In genomic region chr19:47608908-47609879, GRCh38 we compare ENCODE assay signal across 8 cellular contexts. TPM values are rescaled to one million over a fixed set of nuclear protein-coding genes. Genes with fewer than 3 reads are reported as not detected.
DNase-seq lines count a peak whose midpoint lies in the region; ATAC-seq and TF ChIP-seq lines count a peak whose summit lies in the region.

TSS of gene BICRA (plus strand) at chr19:47609134. CDS start at chr19:47673575, 64,441 bp downstream.

- POLR2A ChIA-PET in naive thymus-derived CD4-positive, alpha-beta T cell (lab: Charles Lee), result interaction anchor here (0.6 to 2.7 kb wide), 16 partner anchors 8 to 165 kb away, joined by 3 to 40 read pairs (median 6); partner anchors contain the start of genes KPTN and NAPA

- ATAC-seq in GM21526 (IDR thresholded peaks at IDR 0.05; ENCODE audit: low FRiP score, unreplicated experiment), result peak; percentile 33
- ATAC-seq in activated T-helper 17 cell treated with anti-CD3 and anti-CD28 coated beads, Interleukin-2, amount 50 U/mL, for 72 hours (replicated peaks), result peak; percentile 59
- peak; percentile 82 for ATAC-seq in naive thymus-derived CD4-positive, alpha-beta T cell
- peak; percentile 78 for ATAC-seq in stimulated activated effector memory CD8-positive, alpha-beta T cell treated with anti-CD3 and anti-CD28 coated beads, Interleukin-12 subunit alpha, Interleukin-12 subunit beta, amount 100 ng/mL, for 72 hours

- TF ChIP-seq CTCF in Peyer's patch (IDR thresholded peaks at IDR 0.05) (no peak), fibroblast of mammary gland (conservative IDR thresholded peaks at IDR 0.05; ENCODE audit: control insufficient read depth, insufficient read depth, low read depth, low read length) (no peak)

- peak within 1 kb of the TSS; percentile 94 to 97 (median 96) for H3K4me3 Mint-ChIP-seq in IgD-negative memory B cell
- H3K4me3 Mint-ChIP-seq in activated T-helper 17 cell treated with anti-CD3 and anti-CD28 coated beads, Interleukin-2, amount 50 U/mL, for 72 hours, result peak within 1 kb of the TSS; percentile 80
- H3K4me3 Mint-ChIP-seq in naive thymus-derived CD4-positive, alpha-beta T cell, result peak within 1 kb of the TSS; percentile 86 to 98 (median 94)
- H3K4me3 Mint-ChIP-seq in stimulated activated effector memory CD8-positive, alpha-beta T cell treated with anti-CD3 and anti-CD28 coated beads, Interleukin-12 subunit alpha, Interleukin-12 subunit beta, amount 100 ng/mL, for 72 hours, result peak within 1 kb of the TSS; percentile 77

- CTCF ChIA-PET in naive thymus-derived CD4-positive, alpha-beta T cell (lab: Charles Lee), result interaction anchor here (0.6 to 1.5 kb wide), 7 partner anchors 9 to 173 kb away, joined by 3 to 6 read pairs (median 4); partner anchors contain the start of gene KPTN

- H3K4me3 ChIP-seq in Peyer's patch (peak within 1 kb of the TSS; percentile 71 to 100 (median 90)), fibroblast of mammary gland (ENCODE audit: control insufficient read depth, low read depth, low read length) (peak within 1 kb of the TSS; percentile 79)
- peak within 1 kb of the TSS; percentile 79 for H3K4me3 ChIP-seq in naive thymus-derived CD4-positive, alpha-beta T cell (ENCODE audit: low read length)

- H3K9me3 ChIP-seq in Peyer's patch, result no peaks in the 10 kb centered on the region
- no peaks in the 10 kb centered on the region for H3K9me3 ChIP-seq in naive thymus-derived CD4-positive, alpha-beta T cell (ENCODE audit: control insufficient read depth in 2 of 3, low read length in 3 of 3)

- peak within 1 kb of the TSS; percentile 94 to 98 (median 96) for H3K27ac ChIP-seq in Peyer's patch
- peak within 1 kb of the TSS; percentile 96 for H3K27ac ChIP-seq in naive thymus-derived CD4-positive, alpha-beta T cell (ENCODE audit: low read depth, low read length)

- H3K36me3 Mint-ChIP-seq in IgD-negative memory B cell, result peaks cover 2% of the 10 kb centered on the region
- H3K36me3 Mint-ChIP-seq in activated T-helper 17 cell treated with anti-CD3 and anti-CD28 coated beads, Interleukin-2, amount 50 U/mL, for 72 hours (ENCODE audit: low read depth), result no peaks in the 10 kb centered on the region
- H3K36me3 Mint-ChIP-seq in naive thymus-derived CD4-positive, alpha-beta T cell, result peaks cover 0 to 13% (median 3%) of the 10 kb centered on the region in 5 donors
- peaks cover 11% of the 10 kb centered on the region for H3K36me3 Mint-ChIP-seq in stimulated activated effector memory CD8-positive, alpha-beta T cell treated with anti-CD3 and anti-CD28 coated beads, Interleukin-12 subunit alpha, Interleukin-12 subunit beta, amount 100 ng/mL, for 72 hours

- H3K36me3 ChIP-seq in Peyer's patch, result no peaks in the 10 kb centered on the region
- peaks cover 0 to 16% (median 0%) of the 10 kb centered on the region in 3 experiments for H3K36me3 ChIP-seq in naive thymus-derived CD4-positive, alpha-beta T cell (ENCODE audit: control insufficient read depth in 2 of 3, insufficient read depth in 3 of 3, low read length in 3 of 3)

- intact Hi-C loops in naive thymus-derived CD4-positive, alpha-beta T cell (cut with micrococcal nuclease), result loop anchor here (1.0 to 10.0 kb wide), 12 partner anchors 9 to 1028 kb away; partner anchors contain the start of genes INAFM1 (in 2 of the 2), NAPA (in 2 of the 2), ZNF541 (in 2 of the 2) and DBP (in 1 of the 2)

- H3K4me1 ChIP-seq in Peyer's patch, result peaks cover 0 to 43% (median 14%) of the 10 kb centered on the region in 4 donors
- H3K4me1 ChIP-seq in naive thymus-derived CD4-positive, alpha-beta T cell (ENCODE audit: control insufficient read depth in 2 of 2, insufficient read depth in 2 of 2, low read length in 2 of 2), result peaks cover 16 to 22% of the 10 kb centered on the region in 2 donors

- TF ChIP-seq POLR2A in Peyer's patch (IDR thresholded peaks at IDR 0.05), result peak; percentile 16 to 37

- peak within 1 kb of the TSS; percentile 85 to 96 (median 89) for H3K27ac Mint-ChIP-seq in IgD-negative memory B cell
- H3K27ac Mint-ChIP-seq in activated T-helper 17 cell treated with anti-CD3 and anti-CD28 coated beads, Interleukin-2, amount 50 U/mL, for 72 hours, result peak within 1 kb of the TSS; percentile 87
- peak within 1 kb of the TSS; percentile 88 to 97 (median 92) for H3K27ac Mint-ChIP-seq in naive thymus-derived CD4-positive, alpha-beta T cell
- peak within 1 kb of the TSS; percentile 92 for H3K27ac Mint-ChIP-seq in stimulated activated effector memory CD8-positive, alpha-beta T cell treated with anti-CD3 and anti-CD28 coated beads, Interleukin-12 subunit alpha, Interleukin-12 subunit beta, amount 100 ng/mL, for 72 hours

- H3K27me3 ChIP-seq in Peyer's patch, result no peaks in the 10 kb centered on the region
- no peaks in the 10 kb centered on the region for H3K27me3 ChIP-seq in naive thymus-derived CD4-positive, alpha-beta T cell (ENCODE audit: control insufficient read depth in 2 of 2, insufficient read depth in 2 of 2, low read length in 2 of 2)

- peaks cover 14 to 28% (median 19%) of the 10 kb centered on the region in 3 donors for H3K4me1 Mint-ChIP-seq in IgD-negative memory B cell
- H3K4me1 Mint-ChIP-seq in activated T-helper 17 cell treated with anti-CD3 and anti-CD28 coated beads, Interleukin-2, amount 50 U/mL, for 72 hours, result peaks cover 9% of the 10 kb centered on the region
- peaks cover 20 to 44% (median 31%) of the 10 kb centered on the region in 7 donors for H3K4me1 Mint-ChIP-seq in naive thymus-derived CD4-positive, alpha-beta T cell
- peaks cover 40% of the 10 kb centered on the region for H3K4me1 Mint-ChIP-seq in stimulated activated effector memory CD8-positive, alpha-beta T cell treated with anti-CD3 and anti-CD28 coated beads, Interleukin-12 subunit alpha, Interleukin-12 subunit beta, amount 100 ng/mL, for 72 hours

- peak; percentile 68 for DNase-seq in DMS153 (lab: John Stamatoyannopoulos, UW)
- peak; percentile 72 to 90 (median 90) for DNase-seq in Peyer's patch
- DNase-seq in fibroblast of mammary gland (ENCODE audit: low read depth), result peak; percentile 69
- DNase-seq in naive thymus-derived CD4-positive, alpha-beta T cell, result peak; percentile 76 to 87 (median 81)
- peak; percentile 76 to 87 for DNase-seq in stimulated activated effector memory CD8-positive, alpha-beta T cell treated with anti-CD3 and anti-CD28 coated beads, Interleukin-12 subunit alpha, Interleukin-12 subunit beta, amount 100 ng/mL, for 72 hours (ENCODE audit: low spot score in 2 of 2)

- peaks cover 3% of the 10 kb centered on the region for H3K27me3 Mint-ChIP-seq in IgD-negative memory B cell
- no peaks in the 10 kb centered on the region for H3K27me3 Mint-ChIP-seq in activated T-helper 17 cell treated with anti-CD3 and anti-CD28 coated beads, Interleukin-2, amount 50 U/mL, for 72 hours
- no peaks in the 10 kb centered on the region for H3K27me3 Mint-ChIP-seq in naive thymus-derived CD4-positive, alpha-beta T cell

- peaks cover 0 to 4% (median 0%) of the 10 kb centered on the region in 3 donors for H3K9me3 Mint-ChIP-seq in IgD-negative memory B cell
- H3K9me3 Mint-ChIP-seq in activated T-helper 17 cell treated with anti-CD3 and anti-CD28 coated beads, Interleukin-2, amount 50 U/mL, for 72 hours, result no peaks in the 10 kb centered on the region
- H3K9me3 Mint-ChIP-seq in naive thymus-derived CD4-positive, alpha-beta T cell, result no peaks in the 10 kb centered on the region
- no peaks in the 10 kb centered on the region for H3K9me3 Mint-ChIP-seq in stimulated activated effector memory CD8-positive, alpha-beta T cell treated with anti-CD3 and anti-CD28 coated beads, Interleukin-12 subunit alpha, Interleukin-12 subunit beta, amount 100 ng/mL, for 72 hours

RNA-seq across cellular contexts. Expression of gene BICRA, which starts in this region (rescaled TPM):
- 0.71 TPM for polyA plus RNA-seq in IgD-negative memory B cell
- 10 to 100 TPM in 3 of 4 donors, 1 to 10 TPM in 1; 8.2 to 14.9 (median 13.3) TPM for total RNA-seq in Peyer's patch
- total RNA-seq in activated T-helper 17 cell treated with anti-CD3 and anti-CD28 coated beads, Interleukin-2, amount 50 U/mL, for 72 hours, result 10 to 100 TPM; 10.3 to 12.2 TPM
- total RNA-seq in naive thymus-derived CD4-positive, alpha-beta T cell, result 10 to 100 TPM; 18.6 to 36.6 (median 33.5) TPM
- 1 to 10 TPM in 1 of 2 donors, under 1 TPM in 1; 0.95 to 1.4 TPM for polyA plus RNA-seq in naive thymus-derived CD4-positive, alpha-beta T cell

Comparison
In these comparisons a context has a peak if more than half of its experiments do, and no peak if none do; other contexts are left out.
1. Peak in every context shown above with its lines: DNase-seq, ATAC-seq, H3K4me3 ChIP-seq and H3K27ac ChIP-seq.